In genomic region chr7:138979226-138979979, GRCh38 we compare ENCODE assay signal across 9 cellular contexts. TPM values are rescaled to one million over a fixed set of nuclear protein-coding genes. Genes with fewer than 3 reads are reported as not detected.
A peak's percentile ranks its signal among the peaks of the same experiment; 100 is the strongest.
DNase-seq lines count a peak whose midpoint lies in the region; ATAC-seq and TF ChIP-seq lines count a peak whose summit lies in the region.
"Had no signal": no experiment of that assay in that cellular context is flagged by ENCODE, and none has a peak within 500 bp of the region (broad histone marks: within the 10 kb centered on the region; RNA-seq: fewer than 3 reads in every experiment).

No MANE protein-coding gene starts in this region.

- H3K27ac ChIP-seq in naive thymus-derived CD4-positive, alpha-beta T cell (ENCODE audit: low read depth, low read length), result no peak overlapping the region
- no peak overlapping the region for H3K27ac ChIP-seq in WERI-Rb-1

- no peak overlapping the region for H3K27ac Mint-ChIP-seq in naive thymus-derived CD4-positive, alpha-beta T cell
- H3K27ac Mint-ChIP-seq: activated naive CD4-positive, alpha-beta T cell treated with anti-CD3 and anti-CD28 coated beads, Interleukin-2, amount 50 U/mL, for 24 hours had no signal

- no peaks in the 10 kb centered on the region for H3K36me3 ChIP-seq in naive thymus-derived CD4-positive, alpha-beta T cell (ENCODE audit: control insufficient read depth in 2 of 3, insufficient read depth in 3 of 3, low read length in 3 of 3)
- no peaks in the 10 kb centered on the region for H3K36me3 ChIP-seq in WERI-Rb-1

- TF ChIP-seq CTCF in GM12864 (IDR thresholded peaks at IDR 0.05; ENCODE audit: low read depth, low read length, missing control alignments), result peak; percentile 34
- no peak for TF ChIP-seq CTCF in WERI-Rb-1 (IDR thresholded peaks at IDR 0.05; ENCODE audit: low read depth, low read length)

- H3K27me3 ChIP-seq in naive thymus-derived CD4-positive, alpha-beta T cell (ENCODE audit: control insufficient read depth in 2 of 2, insufficient read depth in 2 of 2, low read length in 2 of 2), result peaks cover 10 to 13% of the 10 kb centered on the region in 2 donors
- H3K27me3 ChIP-seq in WERI-Rb-1 (ENCODE audit: insufficient read depth, low read depth, severe bottlenecking), result no peaks in the 10 kb centered on the region

- CTCF ChIA-PET in naive thymus-derived CD4-positive, alpha-beta T cell (lab: Charles Lee), result no interaction called here

- peaks cover 5 to 6% of the 10 kb centered on the region in 2 donors for H3K4me1 ChIP-seq in naive thymus-derived CD4-positive, alpha-beta T cell (ENCODE audit: control insufficient read depth in 2 of 2, insufficient read depth in 2 of 2, low read length in 2 of 2)

- H3K4me1 Mint-ChIP-seq in naive thymus-derived CD4-positive, alpha-beta T cell, result peaks cover 10 to 18% (median 13%) of the 10 kb centered on the region in 7 donors

- H3K9me3 Mint-ChIP-seq in naive thymus-derived CD4-positive, alpha-beta T cell, result no peaks in the 10 kb centered on the region
- H3K9me3 Mint-ChIP-seq: activated naive CD4-positive, alpha-beta T cell treated with anti-CD3 and anti-CD28 coated beads, Interleukin-2, amount 50 U/mL, for 24 hours had no signal

- H3K4me3 ChIP-seq in GM12864 (ENCODE audit: low read depth, low read length), result no peak overlapping the region
- H3K4me3 ChIP-seq in naive thymus-derived CD4-positive, alpha-beta T cell (ENCODE audit: low read length), result no peak overlapping the region
- H3K4me3 ChIP-seq in WERI-Rb-1 (ENCODE audit: low read depth, low read length), result no peak overlapping the region

- no peaks in the 10 kb centered on the region for H3K36me3 Mint-ChIP-seq in naive thymus-derived CD4-positive, alpha-beta T cell
- H3K36me3 Mint-ChIP-seq: activated naive CD4-positive, alpha-beta T cell treated with anti-CD3 and anti-CD28 coated beads, Interleukin-2, amount 50 U/mL, for 24 hours had no signal

- peak; percentile 39 for ATAC-seq in HG03280 (IDR thresholded peaks at IDR 0.05; ENCODE audit: unreplicated experiment)
- peak; percentile 30 for ATAC-seq in naive thymus-derived CD4-positive, alpha-beta T cell
- no peak for ATAC-seq in HG02759 (IDR thresholded peaks at IDR 0.05; ENCODE audit: unreplicated experiment)
- no peak for ATAC-seq in GM21825 (IDR thresholded peaks at IDR 0.05; ENCODE audit: unreplicated experiment)

- peak overlapping the region in 8 of 10 donors; percentile 12 to 98 (median 44) for H3K4me3 Mint-ChIP-seq in naive thymus-derived CD4-positive, alpha-beta T cell

- DNase-seq in GM12864 (ENCODE audit: low read depth) (no peak), amniotic epithelial cell (ENCODE audit: low read depth) (peak; percentile 11), WERI-Rb-1 (no peak)
- DNase-seq in naive thymus-derived CD4-positive, alpha-beta T cell, result peak in 4 of 9 donors; percentile 9 to 17 (median 12)
- DNase-seq in activated CD8-positive, alpha-beta memory T cell treated with anti-CD3 and anti-CD28 coated beads, Interleukin-2, amount 50 U/mL, for 48 hours, result no peak

- peaks cover 25 to 48% (median 35%) of the 10 kb centered on the region in 5 donors for H3K27me3 Mint-ChIP-seq in naive thymus-derived CD4-positive, alpha-beta T cell

- intact Hi-C loops in naive thymus-derived CD4-positive, alpha-beta T cell (cut with micrococcal nuclease), result no loop called here

- POLR2A ChIA-PET in naive thymus-derived CD4-positive, alpha-beta T cell (lab: Charles Lee), result interaction anchor here (0.8 to 1.1 kb wide), 2 partner anchors 93 kb away, joined by 3 to 6 read pairs; no protein-coding TSS in a partner anchor

- H3K9me3 ChIP-seq in naive thymus-derived CD4-positive, alpha-beta T cell (ENCODE audit: control insufficient read depth in 2 of 3, low read length in 3 of 3), result no peaks in the 10 kb centered on the region
- no peaks in the 10 kb centered on the region for H3K9me3 ChIP-seq in WERI-Rb-1 (ENCODE audit: severe bottlenecking)

RNA-seq across cellular contexts. Expression of gene KIAA1549, which starts 1.8 kb away (rescaled TPM):
- total RNA-seq in naive thymus-derived CD4-positive, alpha-beta T cell, result under 1 TPM in 4 of 5 experiments, not detected in 1; 0.16 to 0.56 (median 0.25) TPM
- not detected for polyA plus RNA-seq in naive thymus-derived CD4-positive, alpha-beta T cell

RNA-seq across cellular contexts. Expression of gene ZC3HAV1L, which starts 56.4 kb away (rescaled TPM):
- 10 to 100 TPM in 1 of 5 experiments, 1 to 10 TPM in 1, under 1 TPM in 3; 0.35 to 26.7 (median 0.78) TPM for total RNA-seq in naive thymus-derived CD4-positive, alpha-beta T cell
- polyA plus RNA-seq in naive thymus-derived CD4-positive, alpha-beta T cell, result under 1 TPM in 1 of 2 donors, not detected in 1; 0.13 TPM

Comparison
In these comparisons a context has a peak if more than half of its experiments do, and no peak if none do; other contexts are left out.
1. ATAC-seq: peak in HG03280 (single experiment) and naive thymus-derived CD4-positive, alpha-beta T cell (single experiment); none in HG02759 (single experiment) and GM21825 (single experiment).